Comparison of ENCODE assay signal across 2 cellular contexts in genomic region chrX:2187352-2188115, GRCh38.
A peak's percentile ranks its signal among the peaks of the same experiment; 100 is the strongest.
TF ChIP-seq lines count a peak whose summit lies in the region.

No MANE protein-coding gene starts in this region.

TF ChIP-seq in HepG2, 621 proteins besides CTCF, POLR2A, EP300 and RAD21:
- TF ChIP-seq PRDM10 (CRISPR knock-in tag; IDR thresholded peaks at IDR 0.05; ENCODE audit: low read depth) (peak; percentile 35; the same call in 1 of the 2 replicates), GLI4 (CRISPR knock-in tag; IDR thresholded peaks at IDR 0.05; ENCODE audit: borderline replicate concordance) (no peak), BHLHE40 (IDR thresholded peaks at IDR 0.05; ENCODE audit: low read length) (no peak)

TF ChIP-seq in H1, 55 proteins besides CTCF, POLR2A, EP300 and RAD21:
- TF ChIP-seq JUND (IDR thresholded peaks at IDR 0.05; ENCODE audit: low read length) (no peak), SIN3A (conservative IDR thresholded peaks at IDR 0.05 in 1 of 2, IDR thresholded peaks at IDR 0.05 in 1 of 2; ENCODE audit: low read depth in 1 of 2, low read length in 2 of 2) (no peak), CREB1 (IDR thresholded peaks at IDR 0.05) (no peak), CBX5 (IDR thresholded peaks at IDR 0.05; ENCODE audit: low read depth, low read length) (no peak)
